In genomic region chr10:79098596-79099015, GRCh38 we compare ENCODE assay signal across 10 cellular contexts. TPM values are rescaled to one million over a fixed set of nuclear protein-coding genes. Genes with fewer than 3 reads are reported as not detected.
A peak's percentile ranks its signal among the peaks of the same experiment; 100 is the strongest.
DNase-seq lines count a peak whose midpoint lies in the region; ATAC-seq, FAIRE-seq and TF ChIP-seq lines count a peak whose summit lies in the region.
"Had no signal": no experiment of that assay in that cellular context is flagged by ENCODE, and none has a peak within 500 bp of the region (broad histone marks: within the 10 kb centered on the region; RNA-seq: fewer than 3 reads in every experiment).

No MANE protein-coding gene starts in this region.

- peaks cover 0 to 28% (median 2%) of the 10 kb centered on the region in 11 experiments; a peak in 8 of 22 replicates for H3K36me3 ChIP-seq in BLaER1 treated with 17β-estradiol and CSF1 and Interleukin-3, amounts not matched to agents 10 nM and 100 nM
- no peaks in the 10 kb centered on the region for H3K36me3 ChIP-seq in gastrocnemius medialis

- peak overlapping the region in 2 of 11 experiments; percentile 34 to 93; a peak in 5 of 22 replicates for H3K27ac ChIP-seq in BLaER1 treated with 17β-estradiol and CSF1 and Interleukin-3, amounts not matched to agents 10 nM and 100 nM
- no peak overlapping the region for H3K27ac ChIP-seq in gastrocnemius medialis

- H3K4me1 ChIP-seq in BLaER1 treated with 17β-estradiol and CSF1 and Interleukin-3, amounts not matched to agents 10 nM and 100 nM = peaks cover 100% of the 10 kb centered on the region in 10 experiments
- peaks cover 94 to 100% of the 10 kb centered on the region in 2 donors for H3K4me1 ChIP-seq in gastrocnemius medialis

- H3K9me3 ChIP-seq in BLaER1 treated with 17β-estradiol and CSF1 and Interleukin-3, amounts not matched to agents 10 nM and 100 nM (replicated peaks in 1 of 11) = no peaks in the 10 kb centered on the region
- no peaks in the 10 kb centered on the region for H3K9me3 ChIP-seq in gastrocnemius medialis

- H3K4me3 ChIP-seq in BLaER1 treated with 17β-estradiol and CSF1 and Interleukin-3, amounts not matched to agents 10 nM and 100 nM = no peak overlapping the region
- H3K4me3 ChIP-seq in gastrocnemius medialis = no peak overlapping the region

- no peak for TF ChIP-seq CTCF in gastrocnemius medialis (IDR thresholded peaks at IDR 0.05 in 4 of 5, conservative IDR thresholded peaks at IDR 0.05 in 1 of 5)

- H4K20me1 ChIP-seq in BLaER1 treated with 17β-estradiol and CSF1 and Interleukin-3, amounts not matched to agents 10 nM and 100 nM = peaks cover 88 to 100% (median 99%) of the 10 kb centered on the region in 11 experiments

- intact Hi-C loops in gastrocnemius medialis (cut with DNase I; ENCODE audit: low total_unique reads) = no loop called here

- DNase-seq in GM19239 (ENCODE audit: insufficient read length, low spot score) = peak; percentile 48
- peak; percentile 19 for DNase-seq in NAMALWA (ENCODE audit: low spot score)
- no peak for DNase-seq in epidermal melanocyte (ENCODE audit: insufficient read length, low spot score)
- DNase-seq in putamen (ENCODE audit: low spot score) = no peak
- DNase-seq in DMS 273 (lab: John Stamatoyannopoulos, UW; ENCODE audit: unreplicated experiment) = no peak
- no peak for DNase-seq in gastrocnemius medialis
- DNase-seq: head of caudate nucleus had no signal

- peak; percentile 21 for FAIRE-seq in GM19239 (lab: Jason Lieb, UNC)
- FAIRE-seq: bronchial epithelial cell had no signal

- no peak for TF ChIP-seq POLR2A in gastrocnemius medialis (IDR thresholded peaks at IDR 0.05)

- ATAC-seq in HG02870 (IDR thresholded peaks at IDR 0.05; ENCODE audit: unreplicated experiment) (peak; percentile 83), gastrocnemius medialis (no peak)

- in situ Hi-C loops in gastrocnemius medialis (cut with MboI; ENCODE audit: low sequenced_read_pairs in 4 of 4) = loop anchor here in 2 of 4 donors (25.0 kb wide), 2 partner anchors 339 to 1061 kb away; partner anchors contain the start of genes POLR3A (in 1 of the 2), RPS24 (in 1 of the 2) and ZCCHC24 (in 1 of the 2)

- H3K9ac ChIP-seq in BLaER1 treated with 17β-estradiol and CSF1 and Interleukin-3, amounts not matched to agents 10 nM and 100 nM = peak overlapping the region in 3 of 11 experiments; percentile 8 to 23 (median 9); a peak in 1 of 22 replicates

- no peaks in the 10 kb centered on the region for H3K27me3 ChIP-seq in BLaER1 treated with 17β-estradiol and CSF1 and Interleukin-3, amounts not matched to agents 10 nM and 100 nM
- H3K27me3 ChIP-seq in gastrocnemius medialis = no peaks in the 10 kb centered on the region

- peak overlapping the region; percentile 73 to 100 (median 96) for H3K4me2 ChIP-seq in BLaER1 treated with 17β-estradiol and CSF1 and Interleukin-3, amounts not matched to agents 10 nM and 100 nM

RNA-seq across cellular contexts. Expression of gene ZMIZ1, which starts 29.8 kb away (rescaled TPM):
- 10 to 100 TPM; 22.7 to 37.5 (median 31.7) TPM for total RNA-seq in gastrocnemius medialis

Comparison
In these comparisons a context has a peak if more than half of its experiments do, and no peak if none do; other contexts are left out.
1. DNase-seq: peak in GM19239 (single experiment) and NAMALWA (single experiment); none in epidermal melanocyte (single experiment), putamen (single experiment), DMS 273 (single experiment) and gastrocnemius medialis (0 of 2).